1 cellular context compared by ENCODE assay signal in the genomic region with DNA sequence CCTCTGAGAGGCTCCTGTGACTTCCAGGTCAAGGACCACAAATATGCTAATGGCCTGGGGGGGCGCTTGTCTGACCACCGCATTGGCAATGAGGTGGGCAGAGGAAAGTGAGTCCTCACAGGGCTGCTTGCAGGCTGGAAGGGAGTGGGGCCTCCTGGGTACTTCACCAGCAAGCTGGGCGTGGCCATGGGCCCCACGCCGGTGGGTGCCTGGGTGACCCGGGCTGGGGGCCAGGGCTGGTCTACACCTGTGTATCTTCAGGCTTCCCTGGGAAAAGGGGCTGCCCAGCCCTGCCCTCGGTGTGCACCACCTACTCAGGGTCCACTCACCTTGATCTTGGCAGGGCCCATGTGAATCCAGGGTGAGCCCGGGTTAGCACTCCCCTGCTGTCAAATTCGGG.
TF ChIP-seq lines count a peak whose summit lies in the region.

No MANE protein-coding gene starts in this region.

TF ChIP-seq in HepG2, 621 proteins besides CTCF, POLR2A, EP300 and RAD21 (continued from another document):
- TF ChIP-seq, protein P1, sequence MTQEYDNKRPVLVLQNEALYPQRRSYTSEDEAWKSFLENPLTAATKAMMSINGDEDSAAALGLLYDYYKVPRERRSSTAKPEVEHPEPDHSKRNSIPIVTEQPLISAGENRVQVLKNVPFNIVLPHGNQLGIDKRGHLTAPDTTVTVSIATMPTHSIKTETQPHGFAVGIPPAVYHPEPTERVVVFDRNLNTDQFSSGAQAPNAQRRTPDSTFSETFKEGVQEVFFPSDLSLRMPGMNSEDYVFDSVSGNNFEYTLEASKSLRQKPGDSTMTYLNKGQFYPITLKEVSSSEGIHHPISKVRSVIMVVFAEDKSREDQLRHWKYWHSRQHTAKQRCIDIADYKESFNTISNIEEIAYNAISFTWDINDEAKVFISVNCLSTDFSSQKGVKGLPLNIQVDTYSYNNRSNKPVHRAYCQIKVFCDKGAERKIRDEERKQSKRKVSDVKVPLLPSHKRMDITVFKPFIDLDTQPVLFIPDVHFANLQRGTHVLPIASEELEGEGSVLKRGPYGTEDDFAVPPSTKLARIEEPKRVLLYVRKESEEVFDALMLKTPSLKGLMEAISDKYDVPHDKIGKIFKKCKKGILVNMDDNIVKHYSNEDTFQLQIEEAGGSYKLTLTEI (CRISPR knock-in tag; conservative IDR thresholded peaks at IDR 0.05): no peak
- no peak for TF ChIP-seq PAWR (CRISPR knock-in tag; IDR thresholded peaks at IDR 0.05; ENCODE audit: borderline replicate concordance)
- no peak for TF ChIP-seq ZNF558 (CRISPR knock-in tag; IDR thresholded peaks at IDR 0.05; ENCODE audit: borderline replicate concordance)
- TF ChIP-seq ZBTB42 (CRISPR knock-in tag; IDR thresholded peaks at IDR 0.05): no peak
TF ChIP-seq in HepG2: peak in this region for 3.
